ENCODE assay signal across 8 cellular contexts in the genomic region with DNA sequence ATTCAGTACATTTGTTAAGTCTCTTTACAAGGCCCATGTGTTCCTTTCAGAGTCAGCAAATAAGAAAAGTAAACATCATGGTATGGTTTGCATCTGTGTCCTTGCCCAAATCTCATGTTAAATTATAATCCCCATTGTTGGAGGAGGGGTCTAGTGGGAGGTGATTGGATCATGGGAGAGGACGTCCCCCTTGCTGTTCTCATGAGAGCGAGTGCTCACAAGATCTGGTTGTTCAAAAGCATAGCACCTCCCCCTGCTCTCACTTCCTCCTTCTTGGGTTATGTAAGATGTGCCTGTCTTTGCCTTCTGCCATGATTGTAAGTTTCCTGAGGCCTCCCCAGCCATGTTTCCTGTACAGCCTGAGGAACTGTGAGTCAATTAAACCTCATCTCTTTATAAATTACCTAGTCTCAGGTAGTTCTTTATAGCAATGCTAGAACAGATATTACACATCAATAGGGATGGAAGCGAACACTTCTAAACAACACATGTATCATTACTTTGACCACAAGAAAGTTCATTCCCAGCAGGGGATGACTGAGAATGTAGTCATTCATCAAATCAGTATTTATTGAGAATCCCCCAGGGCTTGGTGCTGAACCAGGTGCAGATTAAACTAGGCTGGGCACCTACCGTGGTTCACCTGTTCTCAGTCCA. TPM values are rescaled to one million over a fixed set of nuclear protein-coding genes. Genes with fewer than 3 reads are reported as not detected.
A peak's percentile ranks its signal among the peaks of the same experiment; 100 is the strongest.
DNase-seq lines count a peak whose midpoint lies in the region; ATAC-seq and TF ChIP-seq lines count a peak whose summit lies in the region.

No MANE protein-coding gene starts in this region.

- peak overlapping the region; percentile 60 for H3K4me3 ChIP-seq in LNCaP clone FGC (ENCODE audit: low read depth, low read length)
- H3K4me3 ChIP-seq in epithelial cell of esophagus (ENCODE audit: low read length), result no peak overlapping the region

- ATAC-seq in GM21423 (IDR thresholded peaks at IDR 0.05; ENCODE audit: unreplicated experiment) (peak; percentile 55), SK-N-SH treated with all-trans-retinoic acid at 6 μM for 48 hours (no peak)

- in situ Hi-C loops in G401 (cut with HindIII; ENCODE audit: low sequenced_read_pairs), result no loop called here

- TF ChIP-seq CTCF in LNCaP clone FGC (IDR thresholded peaks at IDR 0.05; ENCODE audit: control insufficient read depth, extremely low read depth, insufficient read depth) (no peak), epithelial cell of esophagus (IDR thresholded peaks at IDR 0.05; ENCODE audit: insufficient read depth, low read depth, low read length, missing control alignments) (no peak)

- DNase-seq in EH (ENCODE audit: low read depth), result peak; percentile 48
- peak; percentile 100 for DNase-seq in LNCaP clone FGC (ENCODE audit: low read depth)
- DNase-seq in epithelial cell of esophagus (ENCODE audit: low read depth), result peak; percentile 57
- no peak for DNase-seq in D341Med (ENCODE audit: low spot score)
- DNase-seq in NCI-H2227 (lab: John Stamatoyannopoulos, UW; ENCODE audit: unreplicated experiment), result no peak
- DNase-seq in G401 (ENCODE audit: low spot score), result no peak

TF ChIP-seq in SK-N-SH treated with all-trans-retinoic acid at 6 μM for 48 hours, 23 proteins besides CTCF, POLR2A, EP300 and RAD21:
- TF ChIP-seq, protein P1, sequence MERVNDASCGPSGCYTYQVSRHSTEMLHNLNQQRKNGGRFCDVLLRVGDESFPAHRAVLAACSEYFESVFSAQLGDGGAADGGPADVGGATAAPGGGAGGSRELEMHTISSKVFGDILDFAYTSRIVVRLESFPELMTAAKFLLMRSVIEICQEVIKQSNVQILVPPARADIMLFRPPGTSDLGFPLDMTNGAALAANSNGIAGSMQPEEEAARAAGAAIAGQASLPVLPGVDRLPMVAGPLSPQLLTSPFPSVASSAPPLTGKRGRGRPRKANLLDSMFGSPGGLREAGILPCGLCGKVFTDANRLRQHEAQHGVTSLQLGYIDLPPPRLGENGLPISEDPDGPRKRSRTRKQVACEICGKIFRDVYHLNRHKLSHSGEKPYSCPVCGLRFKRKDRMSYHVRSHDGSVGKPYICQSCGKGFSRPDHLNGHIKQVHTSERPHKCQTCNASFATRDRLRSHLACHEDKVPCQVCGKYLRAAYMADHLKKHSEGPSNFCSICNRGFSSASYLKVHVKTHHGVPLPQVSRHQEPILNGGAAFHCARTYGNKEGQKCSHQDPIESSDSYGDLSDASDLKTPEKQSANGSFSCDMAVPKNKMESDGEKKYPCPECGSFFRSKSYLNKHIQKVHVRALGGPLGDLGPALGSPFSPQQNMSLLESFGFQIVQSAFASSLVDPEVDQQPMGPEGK (CRISPR knock-in tag; IDR thresholded peaks at IDR 0.05; ENCODE audit: borderline replicate concordance), result no peak
- TF ChIP-seq PPARA (CRISPR knock-in tag; IDR thresholded peaks at IDR 0.05; ENCODE audit: borderline replicate concordance) (no peak), ZNF8 (CRISPR knock-in tag; IDR thresholded peaks at IDR 0.05) (no peak), ARNTL (CRISPR knock-in tag; IDR thresholded peaks at IDR 0.05; ENCODE audit: borderline replicate concordance, low read depth) (no peak), ISL1 (CRISPR knock-in tag; IDR thresholded peaks at IDR 0.05) (no peak), TOX (CRISPR knock-in tag; IDR thresholded peaks at IDR 0.05; ENCODE audit: borderline replicate concordance) (no peak), CSDC2 (CRISPR knock-in tag; IDR thresholded peaks at IDR 0.05) (no peak)
- TF ChIP-seq, protein P2, sequence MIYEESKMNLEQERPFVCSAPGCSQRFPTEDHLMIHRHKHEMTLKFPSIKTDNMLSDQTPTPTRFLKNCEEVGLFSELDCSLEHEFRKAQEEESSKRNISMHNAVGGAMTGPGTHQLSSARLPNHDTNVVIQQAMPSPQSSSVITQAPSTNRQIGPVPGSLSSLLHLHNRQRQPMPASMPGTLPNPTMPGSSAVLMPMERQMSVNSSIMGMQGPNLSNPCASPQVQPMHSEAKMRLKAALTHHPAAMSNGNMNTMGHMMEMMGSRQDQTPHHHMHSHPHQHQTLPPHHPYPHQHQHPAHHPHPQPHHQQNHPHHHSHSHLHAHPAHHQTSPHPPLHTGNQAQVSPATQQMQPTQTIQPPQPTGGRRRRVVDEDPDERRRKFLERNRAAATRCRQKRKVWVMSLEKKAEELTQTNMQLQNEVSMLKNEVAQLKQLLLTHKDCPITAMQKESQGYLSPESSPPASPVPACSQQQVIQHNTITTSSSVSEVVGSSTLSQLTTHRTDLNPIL (CRISPR knock-in tag; IDR thresholded peaks at IDR 0.05; ENCODE audit: low read depth), result no peak

RNA-seq across cellular contexts. Expression of a gene that starts 4.1 kb away (rescaled TPM):
- not detected in 2 replicates for total RNA-seq in G401 (2014; rRNA removed; shearing (Covaris generic))

RNA-seq across cellular contexts. Expression of a gene that starts 15.4 kb away (rescaled TPM):
- total RNA-seq in G401 (2014; rRNA removed; shearing (Covaris generic)), result 14.0 and 18.9 TPM in 2 replicates

RNA-seq across cellular contexts. Expression of a gene that starts 15.7 kb away (rescaled TPM):
- total RNA-seq in G401 (2014; rRNA removed; shearing (Covaris generic)), result 14.6 and 19.9 TPM in 2 replicates

Comparison
In these comparisons a context has a peak if more than half of its experiments do, and no peak if none do; other contexts are left out.
1. DNase-seq: peak in EH (single experiment), LNCaP clone FGC (single experiment) and epithelial cell of esophagus (single experiment); none in D341Med (single experiment), NCI-H2227 (single experiment) and G401 (single experiment).